1 cellular context compared by ENCODE assay signal in the genomic region with DNA sequence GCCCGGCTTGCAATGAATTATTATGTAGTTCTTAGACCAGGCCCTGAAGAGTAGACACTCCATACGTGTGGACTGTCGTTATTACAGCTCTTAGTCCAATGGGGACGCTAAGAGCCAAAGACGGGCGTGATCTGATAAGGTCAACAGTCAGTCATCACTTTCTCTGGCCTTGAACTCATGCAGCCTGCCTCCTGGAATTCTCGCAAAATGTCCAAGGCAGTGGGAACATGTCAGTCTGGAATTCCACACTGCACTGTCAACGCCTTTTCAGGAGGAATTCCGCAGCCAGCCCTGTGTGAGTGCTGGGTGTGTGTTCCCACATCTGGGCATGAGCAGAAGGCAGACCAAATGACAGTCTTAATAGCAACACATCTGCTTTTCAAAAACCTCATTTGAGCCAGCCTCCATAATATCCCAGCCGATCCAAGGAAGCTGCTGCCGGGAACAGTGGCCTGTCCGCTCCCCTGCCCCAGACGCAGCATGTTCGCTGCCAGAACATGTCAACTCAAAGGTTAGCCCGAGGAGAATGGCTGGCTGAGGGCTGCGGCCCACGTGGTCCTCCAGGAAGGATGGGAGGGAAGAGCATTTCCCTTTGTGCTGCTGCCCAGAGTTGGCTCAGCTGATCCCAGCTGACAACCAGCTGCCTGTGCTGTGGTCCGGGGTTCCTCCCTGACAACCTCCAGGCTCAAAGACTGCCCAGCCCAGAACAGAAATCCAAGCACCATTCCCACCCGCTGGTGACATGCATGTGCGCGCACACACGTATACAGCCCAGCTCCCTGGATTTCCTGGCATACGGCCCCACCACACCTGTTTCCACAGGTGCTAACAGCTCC.
TF ChIP-seq lines count a peak whose summit lies in the region.

No MANE protein-coding gene starts in this region.

TF ChIP-seq in HepG2, 621 proteins besides CTCF, POLR2A, EP300 and RAD21 (continued from another document):
- TF ChIP-seq, protein P1, sequence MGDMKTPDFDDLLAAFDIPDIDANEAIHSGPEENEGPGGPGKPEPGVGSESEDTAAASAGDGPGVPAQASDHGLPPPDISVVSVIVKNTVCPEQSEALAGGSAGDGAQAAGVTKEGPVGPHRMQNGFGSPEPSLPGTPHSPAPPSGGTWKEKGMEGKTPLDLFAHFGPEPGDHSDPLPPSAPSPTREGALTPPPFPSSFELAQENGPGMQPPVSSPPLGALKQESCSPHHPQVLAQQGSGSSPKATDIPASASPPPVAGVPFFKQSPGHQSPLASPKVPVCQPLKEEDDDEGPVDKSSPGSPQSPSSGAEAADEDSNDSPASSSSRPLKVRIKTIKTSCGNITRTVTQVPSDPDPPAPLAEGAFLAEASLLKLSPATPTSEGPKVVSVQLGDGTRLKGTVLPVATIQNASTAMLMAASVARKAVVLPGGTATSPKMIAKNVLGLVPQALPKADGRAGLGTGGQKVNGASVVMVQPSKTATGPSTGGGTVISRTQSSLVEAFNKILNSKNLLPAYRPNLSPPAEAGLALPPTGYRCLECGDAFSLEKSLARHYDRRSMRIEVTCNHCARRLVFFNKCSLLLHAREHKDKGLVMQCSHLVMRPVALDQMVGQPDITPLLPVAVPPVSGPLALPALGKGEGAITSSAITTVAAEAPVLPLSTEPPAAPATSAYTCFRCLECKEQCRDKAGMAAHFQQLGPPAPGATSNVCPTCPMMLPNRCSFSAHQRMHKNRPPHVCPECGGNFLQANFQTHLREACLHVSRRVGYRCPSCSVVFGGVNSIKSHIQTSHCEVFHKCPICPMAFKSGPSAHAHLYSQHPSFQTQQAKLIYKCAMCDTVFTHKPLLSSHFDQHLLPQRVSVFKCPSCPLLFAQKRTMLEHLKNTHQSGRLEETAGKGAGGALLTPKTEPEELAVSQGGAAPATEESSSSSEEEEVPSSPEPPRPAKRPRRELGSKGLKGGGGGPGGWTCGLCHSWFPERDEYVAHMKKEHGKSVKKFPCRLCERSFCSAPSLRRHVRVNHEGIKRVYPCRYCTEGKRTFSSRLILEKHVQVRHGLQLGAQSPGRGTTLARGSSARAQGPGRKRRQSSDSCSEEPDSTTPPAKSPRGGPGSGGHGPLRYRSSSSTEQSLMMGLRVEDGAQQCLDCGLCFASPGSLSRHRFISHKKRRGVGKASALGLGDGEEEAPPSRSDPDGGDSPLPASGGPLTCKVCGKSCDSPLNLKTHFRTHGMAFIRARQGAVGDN (CRISPR knock-in tag; IDR thresholded peaks at IDR 0.05): peak; percentile 29
- TF ChIP-seq, protein P2, sequence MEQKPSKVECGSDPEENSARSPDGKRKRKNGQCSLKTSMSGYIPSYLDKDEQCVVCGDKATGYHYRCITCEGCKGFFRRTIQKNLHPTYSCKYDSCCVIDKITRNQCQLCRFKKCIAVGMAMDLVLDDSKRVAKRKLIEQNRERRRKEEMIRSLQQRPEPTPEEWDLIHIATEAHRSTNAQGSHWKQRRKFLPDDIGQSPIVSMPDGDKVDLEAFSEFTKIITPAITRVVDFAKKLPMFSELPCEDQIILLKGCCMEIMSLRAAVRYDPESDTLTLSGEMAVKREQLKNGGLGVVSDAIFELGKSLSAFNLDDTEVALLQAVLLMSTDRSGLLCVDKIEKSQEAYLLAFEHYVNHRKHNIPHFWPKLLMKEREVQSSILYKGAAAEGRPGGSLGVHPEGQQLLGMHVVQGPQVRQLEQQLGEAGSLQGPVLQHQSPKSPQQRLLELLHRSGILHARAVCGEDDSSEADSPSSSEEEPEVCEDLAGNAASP (CRISPR knock-in tag; IDR thresholded peaks at IDR 0.05; ENCODE audit: borderline replicate concordance): peak; percentile 22; the same call in 1 of the 2 replicates
- TF ChIP-seq, protein P3, sequence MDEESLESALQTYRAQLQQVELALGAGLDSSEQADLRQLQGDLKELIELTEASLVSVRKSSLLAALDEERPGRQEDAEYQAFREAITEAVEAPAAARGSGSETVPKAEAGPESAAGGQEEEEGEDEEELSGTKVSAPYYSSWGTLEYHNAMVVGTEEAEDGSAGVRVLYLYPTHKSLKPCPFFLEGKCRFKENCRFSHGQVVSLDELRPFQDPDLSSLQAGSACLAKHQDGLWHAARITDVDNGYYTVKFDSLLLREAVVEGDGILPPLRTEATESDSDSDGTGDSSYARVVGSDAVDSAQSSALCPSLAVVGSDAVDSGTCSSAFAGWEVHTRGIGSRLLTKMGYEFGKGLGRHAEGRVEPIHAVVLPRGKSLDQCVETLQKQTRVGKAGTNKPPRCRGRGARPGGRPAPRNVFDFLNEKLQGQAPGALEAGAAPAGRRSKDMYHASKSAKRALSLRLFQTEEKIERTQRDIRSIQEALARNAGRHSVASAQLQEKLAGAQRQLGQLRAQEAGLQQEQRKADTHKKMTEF (CRISPR knock-in tag; IDR thresholded peaks at IDR 0.05): no peak
- TF ChIP-seq GATAD2A (CRISPR knock-in tag; IDR thresholded peaks at IDR 0.05): peak; percentile 17; the same call in 1 of the 2 replicates
- no peak for TF ChIP-seq HCFC1 (IDR thresholded peaks at IDR 0.05; ENCODE audit: low read depth, low read length)
- TF ChIP-seq ZNF768 (CRISPR knock-in tag; IDR thresholded peaks at IDR 0.05): 0 out of 2 replicates have a peak, but pooled peaks have one; percentile 17
- TF ChIP-seq JUN (CRISPR knock-in tag; IDR thresholded peaks at IDR 0.05): no peak
- TF ChIP-seq ZNF33A (CRISPR knock-in tag; IDR thresholded peaks at IDR 0.05; ENCODE audit: borderline replicate concordance): no peak
- no peak; the same call in 1 of the 2 replicates for TF ChIP-seq HIVEP1 (CRISPR knock-in tag; IDR thresholded peaks at IDR 0.05)
- no peak for TF ChIP-seq HMG20B (CRISPR knock-in tag; conservative IDR thresholded peaks at IDR 0.05)
